In genomic region chr1:28417441-28418277, GRCh38 we compare ENCODE assay signal across 8 cellular contexts. TPM values are rescaled to one million over a fixed set of nuclear protein-coding genes. Genes with fewer than 3 reads are reported as not detected.
A peak's percentile ranks its signal among the peaks of the same experiment; 100 is the strongest.
DNase-seq lines count a peak whose midpoint lies in the region; ATAC-seq and TF ChIP-seq lines count a peak whose summit lies in the region.

No MANE protein-coding gene starts in this region.

- H3K4me1 ChIP-seq in smooth muscle cell (ENCODE audit: low read depth): no peaks in the 10 kb centered on the region

- no peaks in the 10 kb centered on the region for H3K36me3 ChIP-seq in smooth muscle cell (ENCODE audit: low read depth)

- peak overlapping the region; percentile 3 for H3K27ac ChIP-seq in smooth muscle cell (ENCODE audit: low read depth)

- TF ChIP-seq CTCF in cardiac fibroblast (IDR thresholded peaks at IDR 0.05; ENCODE audit: low read depth, low read length) (no peak), smooth muscle cell (IDR thresholded peaks at IDR 0.05; ENCODE audit: borderline replicate concordance, insufficient read depth, poor library complexity, severe bottlenecking) (no peak)

- H3K4me2 ChIP-seq in smooth muscle cell: peak overlapping the region; percentile 54

- peaks cover 46% of the 10 kb centered on the region for H3K79me2 ChIP-seq in smooth muscle cell (ENCODE audit: low read depth)

- peak; percentile 44 to 83 for ATAC-seq in activated CD4-positive, CD25-positive, alpha-beta regulatory T cell treated with anti-CD3 and anti-CD28 coated beads, Interleukin-2, amount 50 U/mL, for 24 hours

- no peaks in the 10 kb centered on the region for H3K9me3 ChIP-seq in smooth muscle cell (replicated peaks; ENCODE audit: low read depth)

- no peaks in the 10 kb centered on the region for H3F3A ChIP-seq in smooth muscle cell (ENCODE audit: low read depth)

- no peak overlapping the region for H2AFZ ChIP-seq in smooth muscle cell (ENCODE audit: low read depth)

- no peak overlapping the region for H3K9ac ChIP-seq in smooth muscle cell (ENCODE audit: low read depth)

- H3K4me3 ChIP-seq in cardiac fibroblast (replicated peaks in 1 of 2; ENCODE audit: low read depth in 2 of 2, low read length in 2 of 2) (no peak overlapping the region), smooth muscle cell (no peak overlapping the region)

- 70% methylated on average over 4 of the region's 4 CpGs for WGBS in smooth muscle cell (ENCODE audit: low lambda C conversion rate)

- no peaks in the 10 kb centered on the region for H3K27me3 ChIP-seq in smooth muscle cell (ENCODE audit: low read depth)

- H4K20me1 ChIP-seq in smooth muscle cell (ENCODE audit: low read depth): peaks cover 18% of the 10 kb centered on the region

- DNase-seq in activated CD4-positive, CD25-positive, alpha-beta regulatory T cell (lab: John Stamatoyannopoulos, UW): no peak
- DNase-seq in NCI-H226 (peak; percentile 86), cardiac fibroblast (ENCODE audit: low read depth in 2 of 2) (peak; percentile 52 to 59), smooth muscle cell (lab: John Stamatoyannopoulos, UW; ENCODE audit: unreplicated experiment) (no peak), NCI-H446 (lab: John Stamatoyannopoulos, UW) (no peak), NCI-H1105 treated with DMSO at 0.1 percent for 48 hours (lab: John Stamatoyannopoulos, UW) (no peak)
- no peak for DNase-seq in stimulated activated CD4-positive, alpha-beta T cell treated with anti-CD3 and anti-CD28 coated beads, Interleukin-2, amount 100 ng/mL, for 48 hours

RNA-seq across cellular contexts. Expression of gene PHACTR4, which starts 48.1 kb away (rescaled TPM):
- total RNA-seq in smooth muscle cell: 14.1 and 20.2 TPM in 2 replicates
- polyA plus RNA-seq in smooth muscle cell: 15.2 and 22.2 TPM in 2 replicates

Comparison
In these comparisons a context has a peak if more than half of its experiments do, and no peak if none do; other contexts are left out.
1. DNase-seq: peak in NCI-H226 (single experiment) and cardiac fibroblast (2 of 2); none in activated CD4-positive, CD25-positive, alpha-beta regulatory T cell (0 of 4), smooth muscle cell (single experiment), NCI-H446 (0 of 2), stimulated activated CD4-positive, alpha-beta T cell treated with anti-CD3 and anti-CD28 coated beads, Interleukin-2, amount 100 ng/mL, for 48 hours (0 of 2) and NCI-H1105 treated with DMSO at 0.1 percent for 48 hours (single experiment).